In the genomic region with DNA sequence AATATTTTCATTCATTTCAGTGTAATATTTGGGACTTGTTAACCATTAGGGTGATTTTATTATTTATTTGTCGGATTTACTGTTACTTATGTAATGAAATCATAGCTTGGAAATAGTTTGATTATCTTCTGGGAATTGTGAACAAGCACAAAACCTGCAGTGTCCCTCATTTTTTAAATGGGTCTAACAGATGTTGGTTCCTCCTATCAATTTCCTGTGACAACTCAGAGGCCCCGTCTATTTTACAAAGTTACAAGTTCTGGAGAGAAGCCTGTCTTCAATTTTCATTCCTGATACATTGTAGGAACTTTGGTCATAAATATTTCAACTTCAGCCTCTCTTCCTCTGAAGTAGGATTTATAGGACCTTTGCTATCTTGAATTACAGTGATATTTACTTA, we compare ENCODE assay signal across 18 cellular contexts.
DNase-seq lines count a peak whose midpoint lies in the region; ATAC-seq and TF ChIP-seq lines count a peak whose summit lies in the region.
"Had no signal": no experiment of that assay in that cellular context is flagged by ENCODE, and none has a peak within 500 bp of the region (broad histone marks: within the 10 kb centered on the region; RNA-seq: fewer than 3 reads in every experiment).

No MANE protein-coding gene starts in this region.

- peak overlapping the region in 6 of 10 donors; percentile 31 to 65 (median 50) for H3K27ac ChIP-seq in heart right ventricle
- no peak overlapping the region for H3K27ac ChIP-seq in CD8-positive, alpha-beta T cell (ENCODE audit: low read depth, low read length)
- no peak overlapping the region for H3K27ac ChIP-seq in neural progenitor cell
- H3K27ac ChIP-seq: BLaER1 treated with 17β-estradiol and CSF1 and Interleukin-3, amounts not matched to agents 10 nM and 100 nM had no signal

- H3K4me3 Mint-ChIP-seq in glutamatergic neuron (ENCODE audit: unreplicated experiment) = no peak overlapping the region
- H3K4me3 Mint-ChIP-seq in neural crest cell = peak overlapping the region; percentile 11
- no peak overlapping the region for H3K4me3 Mint-ChIP-seq in CD8-positive, alpha-beta T cell
- no peak overlapping the region for H3K4me3 Mint-ChIP-seq in neural progenitor cell
- H3K4me3 Mint-ChIP-seq: B cell; CD8-positive, alpha-beta memory T cell had no signal

- POLR2A ChIA-PET in CD8-positive, alpha-beta T cell (lab: Charles Lee) = no interaction called here

- H3K79me2 ChIP-seq in neural progenitor cell (ENCODE audit: low read depth) = peaks cover 54% of the 10 kb centered on the region

- DNase-seq in heart right ventricle = no peak
- no peak for DNase-seq in Right ventricle myocardium inferior (ENCODE audit: missing footprints)
- DNase-seq in glutamatergic neuron = no peak
- no peak for DNase-seq in neural crest cell (ENCODE audit: low read depth, low spot score)
- DNase-seq in AG20443 (ENCODE audit: low spot score) = no peak
- no peak for DNase-seq in CD8-positive, alpha-beta T cell
- no peak for DNase-seq in neural progenitor cell (ENCODE audit: low spot score)
- DNase-seq: 8988T; CD8-positive, alpha-beta memory T cell; COR-L47; DMS 273 treated with DMSO at 0.1 percent for 48 hours; DMS53; DND-41; EL had no signal

- intact Hi-C loops in heart right ventricle (cut with DNase I) = loop anchor here in 2 of 10 donors (5.0 to 10.0 kb wide), 2 partner anchors 123 to 195 kb away; no protein-coding TSS in a partner anchor
- intact Hi-C loops in Right ventricle myocardium inferior (cut with DNase I) = no loop called here
- intact Hi-C loops in CD8-positive, alpha-beta T cell (cut with DNase I, micrococcal nuclease) = no loop called here

- peaks cover 11% of the 10 kb centered on the region for H3K9me3 Mint-ChIP-seq in glutamatergic neuron (ENCODE audit: unreplicated experiment)
- H3K9me3 Mint-ChIP-seq in neural crest cell = peaks cover 8% of the 10 kb centered on the region
- H3K9me3 Mint-ChIP-seq in CD8-positive, alpha-beta T cell = no peaks in the 10 kb centered on the region
- peaks cover 23% of the 10 kb centered on the region for H3K9me3 Mint-ChIP-seq in neural progenitor cell

- no peaks in the 10 kb centered on the region for H3K27me3 ChIP-seq in heart right ventricle
- H3K27me3 ChIP-seq in CD8-positive, alpha-beta T cell (ENCODE audit: insufficient read depth, low read length) = no peaks in the 10 kb centered on the region
- H3K27me3 ChIP-seq in neural progenitor cell = no peaks in the 10 kb centered on the region
- H3K27me3 ChIP-seq: BLaER1 treated with 17β-estradiol and CSF1 and Interleukin-3, amounts not matched to agents 10 nM and 100 nM had no signal

- ATAC-seq in heart right ventricle (peak in 2 of 8 donors; percentile 60 to 63), Right ventricle myocardium inferior (no peak)
- ATAC-seq in CD8-positive, alpha-beta T cell = no peak
- ATAC-seq: GM12878 had no signal

- CTCF ChIA-PET in CD8-positive, alpha-beta T cell (lab: Charles Lee) = no interaction called here

- peaks cover 0 to 35% (median 21%) of the 10 kb centered on the region in 9 donors for H3K4me1 ChIP-seq in heart right ventricle
- no peaks in the 10 kb centered on the region for H3K4me1 ChIP-seq in CD8-positive, alpha-beta T cell (ENCODE audit: insufficient read depth, low read length)
- no peaks in the 10 kb centered on the region for H3K4me1 ChIP-seq in neural progenitor cell
- H3K4me1 ChIP-seq: HAP-1 had no signal

- TF ChIP-seq CTCF in heart right ventricle (IDR thresholded peaks at IDR 0.05) (no peak), glutamatergic neuron (IDR thresholded peaks at IDR 0.05; ENCODE audit: partially characterized antibody, unreplicated experiment) (no peak), neural crest cell (conservative IDR thresholded peaks at IDR 0.05) (no peak), neural progenitor cell (IDR thresholded peaks at IDR 0.05) (no peak)
- TF ChIP-seq CTCF in CD8-positive, alpha-beta T cell (IDR thresholded peaks at IDR 0.05) = no peak

- 45 to 46% methylated on average over 2 of the region's 2 CpGs for WGBS in heart right ventricle, 2 donors

- H3K27me3 Mint-ChIP-seq in glutamatergic neuron (ENCODE audit: unreplicated experiment) (peaks cover 8% of the 10 kb centered on the region), neural crest cell (ENCODE audit: low read depth) (no peaks in the 10 kb centered on the region), neural progenitor cell (ENCODE audit: insufficient read depth, low read depth) (no peaks in the 10 kb centered on the region)
- H3K27me3 Mint-ChIP-seq in CD8-positive, alpha-beta T cell (ENCODE audit: low read depth) = peaks cover 3% of the 10 kb centered on the region
- H3K27me3 Mint-ChIP-seq: B cell had no signal

- H3K36me3 Mint-ChIP-seq in glutamatergic neuron (ENCODE audit: unreplicated experiment) (peaks cover 26% of the 10 kb centered on the region), neural crest cell (ENCODE audit: low read depth) (peaks cover 44% of the 10 kb centered on the region), neural progenitor cell (peaks cover 59% of the 10 kb centered on the region)
- H3K36me3 Mint-ChIP-seq in CD8-positive, alpha-beta T cell = no peaks in the 10 kb centered on the region
- H3K36me3 Mint-ChIP-seq: CD8-positive, alpha-beta memory T cell had no signal

- H3K4me1 Mint-ChIP-seq in glutamatergic neuron (ENCODE audit: low read depth, unreplicated experiment) (peaks cover 39% of the 10 kb centered on the region), neural crest cell (peaks cover 14% of the 10 kb centered on the region), neural progenitor cell (peaks cover 2% of the 10 kb centered on the region)
- H3K4me1 Mint-ChIP-seq in CD8-positive, alpha-beta T cell (ENCODE audit: low read depth) = no peaks in the 10 kb centered on the region
- H3K4me1 Mint-ChIP-seq: B cell had no signal

- peak overlapping the region; percentile 28 for H3K27ac Mint-ChIP-seq in glutamatergic neuron (ENCODE audit: unreplicated experiment)
- H3K27ac Mint-ChIP-seq in neural crest cell (ENCODE audit: unreplicated experiment) = no peak overlapping the region
- no peak overlapping the region for H3K27ac Mint-ChIP-seq in CD8-positive, alpha-beta T cell
- no peak overlapping the region for H3K27ac Mint-ChIP-seq in neural progenitor cell
- H3K27ac Mint-ChIP-seq: B cell; CD8-positive, alpha-beta memory T cell had no signal

- H2AFZ ChIP-seq in neural progenitor cell (replicated peaks) = no peak overlapping the region

- H3F3A ChIP-seq in neural progenitor cell (ENCODE audit: low read depth) = no peaks in the 10 kb centered on the region

- peaks cover 0 to 72% (median 11%) of the 10 kb centered on the region in 9 donors for H3K36me3 ChIP-seq in heart right ventricle
- no peaks in the 10 kb centered on the region for H3K36me3 ChIP-seq in CD8-positive, alpha-beta T cell (ENCODE audit: insufficient read depth, low read length)
- peaks cover 38% of the 10 kb centered on the region for H3K36me3 ChIP-seq in neural progenitor cell
- H3K36me3 ChIP-seq: HAP-1 had no signal

- H4K20me1 ChIP-seq in neural progenitor cell (ENCODE audit: low read depth) = no peaks in the 10 kb centered on the region

- H3K4me3 ChIP-seq in heart right ventricle (no peak overlapping the region), neural progenitor cell (no peak overlapping the region)
- H3K4me3 ChIP-seq in CD8-positive, alpha-beta T cell (ENCODE audit: low read depth, low read length) = no peak overlapping the region
- H3K4me3 ChIP-seq: BLaER1 treated with 17β-estradiol and CSF1 and Interleukin-3, amounts not matched to agents 10 nM and 100 nM; GM12878; HAP-1 had no signal

- H3K9me3 ChIP-seq in heart right ventricle (peaks cover 0 to 4% (median 0%) of the 10 kb centered on the region in 11 donors), neural progenitor cell (ENCODE audit: low read depth) (peaks cover 6% of the 10 kb centered on the region)
- no peaks in the 10 kb centered on the region for H3K9me3 ChIP-seq in CD8-positive, alpha-beta T cell (ENCODE audit: low read length)
- H3K9me3 ChIP-seq: HAP-1 had no signal

- H3K4me2 ChIP-seq in neural progenitor cell = no peak overlapping the region

- H3K9ac ChIP-seq in neural progenitor cell = no peak overlapping the region
- H3K9ac ChIP-seq: BLaER1 treated with 17β-estradiol and CSF1 and Interleukin-3, amounts not matched to agents 10 nM and 100 nM had no signal

Comparison
In these comparisons a context has a peak if more than half of its experiments do, and no peak if none do; other contexts are left out.
1. H3K27ac ChIP-seq: peak in heart right ventricle (6 of 10); none in CD8-positive, alpha-beta T cell (single experiment) and neural progenitor cell (single experiment).